In genomic region chr9:33044677-33045282, GRCh38 we compare ENCODE assay signal across 8 cellular contexts. TPM values are rescaled to one million over a fixed set of nuclear protein-coding genes. Genes with fewer than 3 reads are reported as not detected.
DNase-seq lines count a peak whose midpoint lies in the region; ATAC-seq and TF ChIP-seq lines count a peak whose summit lies in the region.

No MANE protein-coding gene starts in this region.

- no peak overlapping the region for H2AFZ ChIP-seq in mesenchymal stem cell (ENCODE audit: low read depth, low read length)

- H4K91ac ChIP-seq in mesenchymal stem cell (ENCODE audit: low read length), result no peak overlapping the region

- H2BK120ac ChIP-seq in mesenchymal stem cell (ENCODE audit: low read depth, low read length), result no peak overlapping the region

- TF ChIP-seq CTCF in GM13976 (IDR thresholded peaks at IDR 0.05; ENCODE audit: borderline replicate concordance, control extremely low read depth, extremely low read depth, insufficient read depth, missing control alignments), result no peak

- no peaks in the 10 kb centered on the region for H3K27me3 ChIP-seq in mesenchymal stem cell (ENCODE audit: control insufficient read depth in 1 of 2, insufficient read depth in 1 of 2, low read length in 2 of 2)

- 39% methylated on average over 12 of the region's 12 CpGs for WGBS in mesenchymal stem cell
- WGBS in urinary bladder, result 38% methylated on average over 12 of the region's 12 CpGs

- H3K36me3 ChIP-seq in mesenchymal stem cell (ENCODE audit: control insufficient read depth in 1 of 2, insufficient read depth in 2 of 2, low read depth in 1 of 2, low read length in 2 of 2) (peaks cover 15 to 52% of the 10 kb centered on the region in 2 experiments), urinary bladder (ENCODE audit: insufficient read depth) (no peaks in the 10 kb centered on the region)

- no peak overlapping the region for H2BK15ac ChIP-seq in mesenchymal stem cell (ENCODE audit: low read depth, poor library complexity, severe bottlenecking)

- no peak overlapping the region for H3K4ac ChIP-seq in mesenchymal stem cell (ENCODE audit: low read depth in 1 of 2, low read length in 2 of 2)

- peaks cover 3% of the 10 kb centered on the region for H3K79me1 ChIP-seq in mesenchymal stem cell (replicated peaks; ENCODE audit: low read length, poor library complexity, severe bottlenecking)

- peak overlapping the region in 1 of 2 experiments; percentile 82 for H3K4me3 ChIP-seq in mesenchymal stem cell (ENCODE audit: insufficient read depth in 1 of 2, low read depth in 1 of 2, low read length in 2 of 2)
- H3K4me3 ChIP-seq in urinary bladder (ENCODE audit: low read depth, low read length), result peak overlapping the region; percentile 54

- no peak overlapping the region for H2BK12ac ChIP-seq in mesenchymal stem cell (ENCODE audit: low read length in 2 of 2)

- H3K9me3 ChIP-seq in mesenchymal stem cell (ENCODE audit: control insufficient read depth, low read length), result no peaks in the 10 kb centered on the region

- ATAC-seq in Right ventricle myocardium inferior, result peak; percentile 34

- no peak overlapping the region for H2AK5ac ChIP-seq in mesenchymal stem cell (ENCODE audit: low read length, severe bottlenecking)

- peak overlapping the region; percentile 45 for H3K4me2 ChIP-seq in mesenchymal stem cell (ENCODE audit: low read length, poor library complexity, severe bottlenecking)

- peak overlapping the region; percentile 93 for H3K9ac ChIP-seq in mesenchymal stem cell (ENCODE audit: low read length)

- intact Hi-C loops in Right ventricle myocardium inferior (cut with DNase I), result loop anchor here (2.0 kb wide), 1 partner anchor 32 kb away; the partner anchor contains the start of gene SMU1
- intact Hi-C loops in cardiac septum (cut with DNase I), result loop anchor here (2.0 kb wide), 1 partner anchor 44 kb away; the partner anchor contains the start of gene APTX

- H3K4me1 ChIP-seq in mesenchymal stem cell (ENCODE audit: control insufficient read depth, insufficient read depth, low read depth, low read length), result peaks cover 6% of the 10 kb centered on the region
- no peaks in the 10 kb centered on the region for H3K4me1 ChIP-seq in urinary bladder (ENCODE audit: insufficient read depth)

- H3K27ac ChIP-seq in mesenchymal stem cell (ENCODE audit: low read length, poor library complexity, severe bottlenecking) (peak overlapping the region; percentile 45), urinary bladder (ENCODE audit: low read depth) (no peak overlapping the region)

- no peak overlapping the region for H3K18ac ChIP-seq in mesenchymal stem cell (ENCODE audit: low read depth in 1 of 2, low read length in 2 of 2)

- no peak overlapping the region for H2BK5ac ChIP-seq in mesenchymal stem cell (ENCODE audit: low read depth, low read length, poor library complexity, severe bottlenecking)

- H3K23ac ChIP-seq in mesenchymal stem cell (ENCODE audit: low read length in 2 of 2), result no peak overlapping the region

- H3K14ac ChIP-seq in mesenchymal stem cell (ENCODE audit: low read length in 2 of 2), result no peak overlapping the region

- in situ Hi-C loops in GM13976 (cut with MboI; ENCODE audit: low sequenced_read_pairs, unreplicated experiment), result no loop called here

- no peak for DNase-seq in Right ventricle myocardium inferior (ENCODE audit: missing footprints)
- no peak for DNase-seq in cardiac septum (ENCODE audit: low spot score)
- DNase-seq in NCI-H748 treated with DMSO at 0.1 percent for 48 hours (lab: John Stamatoyannopoulos, UW), result peak; percentile 75
- DNase-seq in dermis blood vessel endothelial cell, result peak; percentile 65
- DNase-seq in mesenchymal stem cell, result no peak
- no peak for DNase-seq in GM13976 (ENCODE audit: low spot score)
- DNase-seq in ecto neural progenitor cell (ENCODE audit: low spot score), result no peak

- H4K8ac ChIP-seq in mesenchymal stem cell (ENCODE audit: low read length), result no peak overlapping the region

RNA-seq across cellular contexts. Expression of gene DNAJA1, which starts 19.7 kb away (rescaled TPM):
- total RNA-seq in Right ventricle myocardium inferior (82.3 TPM), cardiac septum (87.6 TPM), dermis blood vessel endothelial cell (134 and 149 TPM in 2 replicates), urinary bladder (97.7 TPM)
- 141 TPM for polyA plus RNA-seq in mesenchymal stem cell (2013, experiment 1 of 2)
- polyA plus RNA-seq in mesenchymal stem cell (2013, experiment 2 of 2), result 142 TPM
- 84.0 TPM for polyA plus RNA-seq in urinary bladder

RNA-seq across cellular contexts. Expression of gene SMU1, which starts 31.7 kb away (rescaled TPM):
- 15.2 TPM for total RNA-seq in Right ventricle myocardium inferior
- 16.4 TPM for total RNA-seq in cardiac septum
- 34.5 and 37.8 TPM in 2 replicates for total RNA-seq in dermis blood vessel endothelial cell
- polyA plus RNA-seq in mesenchymal stem cell (2013, experiment 1 of 2), result 10.1 TPM
- 10.5 TPM for polyA plus RNA-seq in mesenchymal stem cell (2013, experiment 2 of 2)
- 37.0 TPM for total RNA-seq in urinary bladder
- 14.3 TPM for polyA plus RNA-seq in urinary bladder

RNA-seq across cellular contexts. Expression of gene APTX, which starts 43.4 kb away (rescaled TPM):
- 12.2 TPM for total RNA-seq in Right ventricle myocardium inferior
- total RNA-seq in cardiac septum, result 18.7 TPM
- 21.3 and 28.5 TPM in 2 replicates for total RNA-seq in dermis blood vessel endothelial cell
- polyA plus RNA-seq in mesenchymal stem cell (2013, experiment 1 of 2), result 24.7 TPM
- polyA plus RNA-seq in mesenchymal stem cell (2013, experiment 2 of 2), result 25.6 TPM
- total RNA-seq in urinary bladder, result 33.9 TPM
- 25.2 TPM for polyA plus RNA-seq in urinary bladder

Comparison
In these comparisons a context has a peak if more than half of its experiments do, and no peak if none do; other contexts are left out.
1. DNase-seq: peak in NCI-H748 treated with DMSO at 0.1 percent for 48 hours (single experiment) and dermis blood vessel endothelial cell (single experiment); none in Right ventricle myocardium inferior (single experiment), cardiac septum (single experiment), mesenchymal stem cell (single experiment), GM13976 (single experiment) and ecto neural progenitor cell (single experiment).